In genomic region chr2:77008925-77009706, GRCh38 we compare ENCODE assay signal across 14 cellular contexts.
DNase-seq lines count a peak whose midpoint lies in the region; ATAC-seq and TF ChIP-seq lines count a peak whose summit lies in the region.
"Had no signal": no experiment of that assay in that cellular context is flagged by ENCODE, and none has a peak within 500 bp of the region (broad histone marks: within the 10 kb centered on the region; RNA-seq: fewer than 3 reads in every experiment).

No MANE protein-coding gene starts in this region.

- no peak overlapping the region for H4K8ac ChIP-seq in mesenchymal stem cell (ENCODE audit: low read length)

- H4K91ac ChIP-seq in mesenchymal stem cell (ENCODE audit: low read length), result no peak overlapping the region

- 29% methylated on average over 3 of the region's 5 CpGs for WGBS in mesenchymal stem cell

- ATAC-seq in HG03571 (IDR thresholded peaks at IDR 0.05; ENCODE audit: unreplicated experiment) (no peak), HG03439 (IDR thresholded peaks at IDR 0.05; ENCODE audit: unreplicated experiment) (no peak)

- H3K27me3 ChIP-seq in mesenchymal stem cell (ENCODE audit: control insufficient read depth in 1 of 2, insufficient read depth in 1 of 2, low read length in 2 of 2), result no peaks in the 10 kb centered on the region
- H3K27me3 ChIP-seq: adrenal gland, dorsolateral prefrontal cortex, transverse colon had no signal

- H3K36me3 ChIP-seq in mesenchymal stem cell (ENCODE audit: control insufficient read depth in 1 of 2, insufficient read depth in 2 of 2, low read depth in 1 of 2, low read length in 2 of 2), result no peaks in the 10 kb centered on the region
- H3K36me3 ChIP-seq: adrenal gland, transverse colon had no signal

- H3K4me2 ChIP-seq in mesenchymal stem cell (ENCODE audit: low read length, poor library complexity, severe bottlenecking), result no peak overlapping the region
- H3K4me2 ChIP-seq: KMS-11 had no signal

- H2AK5ac ChIP-seq in mesenchymal stem cell (ENCODE audit: low read length, severe bottlenecking), result no peak overlapping the region

- no peak overlapping the region for H2BK120ac ChIP-seq in mesenchymal stem cell (ENCODE audit: low read depth, low read length)

- H3K27ac ChIP-seq in mesenchymal stem cell (ENCODE audit: low read length, poor library complexity, severe bottlenecking), result no peak overlapping the region
- H3K27ac ChIP-seq: adrenal gland, KMS-11, transverse colon had no signal

- DNase-seq in Caki2 (ENCODE audit: low read depth) (peak; percentile 65), NCI-H146 treated with DMSO at 0.1 percent for 48 hours (lab: John Stamatoyannopoulos, UW; ENCODE audit: unreplicated experiment) (peak; percentile 54), astrocyte of the spinal cord (ENCODE audit: low read depth, low spot score) (peak; percentile 78), mesenchymal stem cell (peak; percentile 78), NCI-H2171 treated with DMSO at 0.1 percent for 48 hours (lab: John Stamatoyannopoulos, UW) (no peak), cortex of kidney (lab: John Stamatoyannopoulos, UW) (no peak)
- DNase-seq: adrenal gland; dorsolateral prefrontal cortex; NCI-H187; stimulated activated CD4-positive, alpha-beta T cell treated with anti-CD3 and anti-CD28 coated beads, Interleukin-2, amount 100 ng/mL, for 24 hours; transverse colon had no signal

- no peak overlapping the region for H2BK12ac ChIP-seq in mesenchymal stem cell (ENCODE audit: low read length in 2 of 2)

- H3K14ac ChIP-seq in mesenchymal stem cell (ENCODE audit: low read length in 2 of 2), result no peak overlapping the region

- peaks cover 8% of the 10 kb centered on the region for H3K9me3 ChIP-seq in mesenchymal stem cell (ENCODE audit: control insufficient read depth, low read length)
- H3K9me3 ChIP-seq: adrenal gland, transverse colon had no signal

- H3K4me3 ChIP-seq in astrocyte of the spinal cord (ENCODE audit: low read depth, low read length) (no peak overlapping the region), mesenchymal stem cell (ENCODE audit: insufficient read depth in 1 of 2, low read depth in 1 of 2, low read length in 2 of 2) (no peak overlapping the region)
- H3K4me3 ChIP-seq: adrenal gland, dorsolateral prefrontal cortex, transverse colon had no signal

- no peak overlapping the region for H3K4ac ChIP-seq in mesenchymal stem cell (ENCODE audit: low read depth in 1 of 2, low read length in 2 of 2)

- no peak overlapping the region for H3K23ac ChIP-seq in mesenchymal stem cell (ENCODE audit: low read length in 2 of 2)

- no peak overlapping the region for H2AFZ ChIP-seq in mesenchymal stem cell (ENCODE audit: low read depth, low read length)

- H3K9ac ChIP-seq in mesenchymal stem cell (ENCODE audit: low read length), result no peak overlapping the region
- H3K9ac ChIP-seq: KMS-11 had no signal

- no peak for TF ChIP-seq CTCF in astrocyte of the spinal cord (IDR thresholded peaks at IDR 0.05; ENCODE audit: low read depth, low read length)

- in situ Hi-C loops in Caki2 (cut with HindIII; ENCODE audit: low pct_unique_long_range_greater_than_20kb, low sequenced_read_pairs), result no loop called here
- in situ Hi-C loops in astrocyte of the spinal cord (cut with HindIII; ENCODE audit: low sequenced_read_pairs), result no loop called here

- no peak overlapping the region for H3K18ac ChIP-seq in mesenchymal stem cell (ENCODE audit: low read depth in 1 of 2, low read length in 2 of 2)

- H3K4me1 ChIP-seq in mesenchymal stem cell (ENCODE audit: control insufficient read depth, insufficient read depth, low read depth, low read length), result no peaks in the 10 kb centered on the region
- H3K4me1 ChIP-seq: adrenal gland, transverse colon had no signal

- H2BK15ac ChIP-seq in mesenchymal stem cell (ENCODE audit: low read depth, poor library complexity, severe bottlenecking), result no peak overlapping the region

- H3K79me1 ChIP-seq in mesenchymal stem cell (replicated peaks; ENCODE audit: low read length, poor library complexity, severe bottlenecking), result no peaks in the 10 kb centered on the region

- H2BK5ac ChIP-seq in mesenchymal stem cell (ENCODE audit: low read depth, low read length, poor library complexity, severe bottlenecking), result no peak overlapping the region

Comparison
In these comparisons a context has a peak if more than half of its experiments do, and no peak if none do; other contexts are left out.
1. DNase-seq: peak in Caki2 (single experiment), NCI-H146 treated with DMSO at 0.1 percent for 48 hours (single experiment), astrocyte of the spinal cord (single experiment) and mesenchymal stem cell (single experiment); none in NCI-H2171 treated with DMSO at 0.1 percent for 48 hours (single experiment) and cortex of kidney (single experiment).